ENCODE assay signal across 8 cellular contexts in the genomic region with DNA sequence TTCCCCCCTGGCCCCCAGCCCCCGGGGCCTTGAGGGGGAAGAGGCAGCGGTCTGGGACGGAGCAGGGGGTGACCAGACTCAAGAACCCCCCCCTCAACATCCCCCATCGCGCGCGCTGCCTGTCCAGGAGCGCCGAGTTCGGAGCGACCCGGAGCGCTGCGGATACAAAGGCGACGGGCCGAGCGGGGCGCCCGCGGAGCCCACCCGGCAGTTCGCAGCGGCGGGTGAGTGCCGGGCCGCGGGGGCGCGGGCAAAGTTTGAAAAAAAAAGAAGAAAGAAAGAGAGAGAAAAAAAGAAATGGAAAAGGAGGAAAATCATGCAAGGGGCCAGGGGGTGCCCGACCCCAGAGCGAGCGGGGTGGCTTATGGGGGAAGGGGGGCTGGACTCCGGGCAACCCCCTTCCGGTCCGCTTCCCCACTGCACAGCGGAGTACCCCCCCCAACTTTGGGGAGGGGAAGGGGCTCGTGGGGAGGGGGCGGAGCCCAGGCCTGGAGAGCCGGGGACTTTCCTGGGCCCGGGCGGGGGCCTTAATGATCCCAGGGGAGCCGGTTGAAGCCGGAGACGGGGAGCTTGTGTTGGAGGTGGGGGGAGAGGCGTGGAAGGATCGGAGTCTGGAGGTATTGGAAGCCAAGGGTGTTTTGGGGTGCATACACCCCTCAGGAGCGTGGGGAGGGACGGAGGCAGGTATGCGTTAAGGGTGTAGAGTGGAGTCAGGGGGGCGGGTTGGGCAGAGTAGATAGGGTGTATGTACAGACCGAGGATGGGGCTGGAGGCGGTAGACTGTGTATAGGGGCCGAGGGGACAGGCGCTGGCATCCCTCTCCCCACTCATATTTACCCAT. TPM values are rescaled to one million over a fixed set of nuclear protein-coding genes. Genes with fewer than 3 reads are reported as not detected.
DNase-seq lines count a peak whose midpoint lies in the region; ATAC-seq, FAIRE-seq and TF ChIP-seq lines count a peak whose summit lies in the region.

No MANE protein-coding gene starts in this region.

- no peaks in the 10 kb centered on the region for H3K27me3 Mint-ChIP-seq in nephron progenitor cell (ENCODE audit: low read depth, poor library complexity)
- H3K27me3 Mint-ChIP-seq in activated CD4-positive, alpha-beta memory T cell treated with anti-CD3 and anti-CD28 coated beads, Interleukin-2, amount 10 ng/mL, durations not matched to agents 7 days and 5 days = peaks cover 43% of the 10 kb centered on the region

- peak overlapping the region; percentile 41 for H3K4me3 ChIP-seq in GM12865 (ENCODE audit: low read depth, low read length)

- no peak for FAIRE-seq in HTR-8/SVneo (lab: Jason Lieb, UNC)

- TF ChIP-seq CTCF in GM12865 (IDR thresholded peaks at IDR 0.05; ENCODE audit: insufficient read depth, low read depth, low read length, missing control alignments) (no peak), nephron progenitor cell (IDR thresholded peaks at IDR 0.05) (no peak)

- H3K27ac Mint-ChIP-seq in nephron progenitor cell = no peak overlapping the region
- H3K27ac Mint-ChIP-seq in activated CD4-positive, alpha-beta memory T cell treated with anti-CD3 and anti-CD28 coated beads, Interleukin-2, amount 10 ng/mL, durations not matched to agents 7 days and 5 days = no peak overlapping the region

- no peaks in the 10 kb centered on the region for H3K9me3 Mint-ChIP-seq in nephron progenitor cell
- no peaks in the 10 kb centered on the region for H3K9me3 Mint-ChIP-seq in activated CD4-positive, alpha-beta memory T cell treated with anti-CD3 and anti-CD28 coated beads, Interleukin-2, amount 10 ng/mL, durations not matched to agents 7 days and 5 days

- peak; percentile 6 for ATAC-seq in esophagus mucosa

- H3K36me3 Mint-ChIP-seq in nephron progenitor cell (ENCODE audit: low read depth) = peaks cover 4% of the 10 kb centered on the region
- no peaks in the 10 kb centered on the region for H3K36me3 Mint-ChIP-seq in activated CD4-positive, alpha-beta memory T cell treated with anti-CD3 and anti-CD28 coated beads, Interleukin-2, amount 10 ng/mL, durations not matched to agents 7 days and 5 days (ENCODE audit: low read depth)

- H3K4me1 Mint-ChIP-seq in nephron progenitor cell = peaks cover 71% of the 10 kb centered on the region
- peaks cover 6% of the 10 kb centered on the region for H3K4me1 Mint-ChIP-seq in activated CD4-positive, alpha-beta memory T cell treated with anti-CD3 and anti-CD28 coated beads, Interleukin-2, amount 10 ng/mL, durations not matched to agents 7 days and 5 days

- CTCF ChIA-PET in activated CD4-positive, alpha-beta memory T cell treated with anti-CD3 and anti-CD28 coated beads, Interleukin-2, amount 10 ng/mL, durations not matched to agents 7 days and 5 days (lab: Charles Lee) = no interaction called here

- POLR2A ChIA-PET in activated CD4-positive, alpha-beta memory T cell treated with anti-CD3 and anti-CD28 coated beads, Interleukin-2, amount 10 ng/mL, durations not matched to agents 7 days and 5 days (lab: Charles Lee) = no interaction called here

- peak overlapping the region; percentile 90 for H3K4me3 Mint-ChIP-seq in nephron progenitor cell
- no peak overlapping the region for H3K4me3 Mint-ChIP-seq in activated CD4-positive, alpha-beta memory T cell treated with anti-CD3 and anti-CD28 coated beads, Interleukin-2, amount 10 ng/mL, durations not matched to agents 7 days and 5 days

- DNase-seq in GM12865 (ENCODE audit: low read depth) (no peak), NCI-H82 treated with DMSO at 0.1 percent for 48 hours (lab: John Stamatoyannopoulos, UW; ENCODE audit: unreplicated experiment) (peak; percentile 54), nephron progenitor cell (peak; percentile 68), NOMO-1 treated with dmso at 0.1 percent for 144 hours (lab: John Stamatoyannopoulos, UW; ENCODE audit: unreplicated experiment) (no peak), HTR-8/SVneo (ENCODE audit: insufficient read length, low spot score) (no peak), CD1c-positive myeloid dendritic cell (ENCODE audit: extremely low spot score) (no peak)
- no peak for DNase-seq in activated CD4-positive, alpha-beta memory T cell treated with anti-CD3 and anti-CD28 coated beads, Interleukin-2, amount 10 ng/mL, durations not matched to agents 7 days and 5 days

RNA-seq across cellular contexts. Expression of a gene that starts 0.5 kb away (rescaled TPM):
- total RNA-seq in esophagus mucosa = 12.3 TPM
- not detected for total RNA-seq in activated CD4-positive, alpha-beta memory T cell treated with anti-CD3 and anti-CD28 coated beads, Interleukin-2, amount 10 ng/mL, durations not matched to agents 7 days and 5 days

RNA-seq across cellular contexts. Expression of a gene that starts 34.0 kb away (rescaled TPM):
- total RNA-seq in esophagus mucosa = 0.08 TPM
- total RNA-seq in activated CD4-positive, alpha-beta memory T cell treated with anti-CD3 and anti-CD28 coated beads, Interleukin-2, amount 10 ng/mL, durations not matched to agents 7 days and 5 days = under 1 TPM; 0.40 to 0.43 TPM

RNA-seq across cellular contexts. Expression of a gene that starts 57.7 kb away (rescaled TPM):
- total RNA-seq in esophagus mucosa = 60.1 TPM
- total RNA-seq in activated CD4-positive, alpha-beta memory T cell treated with anti-CD3 and anti-CD28 coated beads, Interleukin-2, amount 10 ng/mL, durations not matched to agents 7 days and 5 days = 10 to 100 TPM; 64.5 to 65.3 TPM

RNA-seq across cellular contexts. Expression of a gene that starts 57.8 kb away (rescaled TPM):
- 93.9 TPM for total RNA-seq in esophagus mucosa
- 100 to 1,000 TPM; 145 to 146 TPM for total RNA-seq in activated CD4-positive, alpha-beta memory T cell treated with anti-CD3 and anti-CD28 coated beads, Interleukin-2, amount 10 ng/mL, durations not matched to agents 7 days and 5 days

Comparison
In these comparisons a context has a peak if more than half of its experiments do, and no peak if none do; other contexts are left out.
1. DNase-seq: peak in NCI-H82 treated with DMSO at 0.1 percent for 48 hours (single experiment) and nephron progenitor cell (single experiment); none in GM12865 (single experiment), activated CD4-positive, alpha-beta memory T cell treated with anti-CD3 and anti-CD28 coated beads, Interleukin-2, amount 10 ng/mL, durations not matched to agents 7 days and 5 days (single experiment), NOMO-1 treated with dmso at 0.1 percent for 144 hours (single experiment), HTR-8/SVneo (single experiment) and CD1c-positive myeloid dendritic cell (single experiment).
2. RNA of a gene that starts 0.5 kb away (total RNA-seq): 12.3 TPM in esophagus mucosa (single experiment); not detected in activated CD4-positive, alpha-beta memory T cell treated with anti-CD3 and anti-CD28 coated beads, Interleukin-2, amount 10 ng/mL, durations not matched to agents 7 days and 5 days; every median in the first group is over 10 times any median in the second.